Comparison of ENCODE assay signal across 13 cellular contexts in the genomic region with DNA sequence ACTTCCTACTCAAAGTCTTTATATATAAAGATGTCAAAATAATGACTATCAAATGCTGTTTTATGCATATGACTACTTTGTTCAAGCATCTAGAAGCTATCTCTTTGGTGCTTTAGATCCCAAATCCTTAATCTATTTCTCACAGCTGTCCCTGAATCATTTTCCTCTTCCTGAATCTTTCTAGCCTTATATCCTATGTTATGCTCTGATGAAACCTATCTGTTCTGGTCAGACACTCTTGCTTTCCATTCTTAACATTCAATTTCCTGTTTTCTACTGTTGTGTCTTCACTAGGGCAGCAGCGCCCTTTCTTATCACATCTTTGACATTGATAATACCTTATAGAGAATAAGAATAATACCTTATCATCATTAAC. TPM values are rescaled to one million over a fixed set of nuclear protein-coding genes. Genes with fewer than 3 reads are reported as not detected.
DNase-seq lines count a peak whose midpoint lies in the region; ATAC-seq and TF ChIP-seq lines count a peak whose summit lies in the region.
"Had no signal": no experiment of that assay in that cellular context is flagged by ENCODE, and none has a peak within 500 bp of the region (broad histone marks: within the 10 kb centered on the region; RNA-seq: fewer than 3 reads in every experiment).

No MANE protein-coding gene starts in this region.

- WGBS in mesodermal cell (ENCODE audit: insufficient coverage in 2 of 2), 2 experiments, result no CpG with 5 or more reads among the region's 1 CpG

- H3K4me2 ChIP-seq in skeletal muscle satellite cell (ENCODE audit: low read length) (peak overlapping the region; percentile 63), MM.1S (ENCODE audit: low read depth, low read length) (no peak overlapping the region)

- H3K9me3 ChIP-seq in mesodermal cell (ENCODE audit: control insufficient read depth, low read length) (no peaks in the 10 kb centered on the region), skeletal muscle satellite cell (replicated peaks; ENCODE audit: low read length) (no peaks in the 10 kb centered on the region), MM.1S (replicated peaks; ENCODE audit: insufficient read depth, low read length) (no peaks in the 10 kb centered on the region)

- no peaks in the 10 kb centered on the region for H4K20me1 ChIP-seq in MM.1S (ENCODE audit: insufficient read depth, low read length)

- H2AFZ ChIP-seq in MM.1S (ENCODE audit: low read length), result no peak overlapping the region

- DNase-seq in OCI-M2 (lab: John Stamatoyannopoulos, UW; ENCODE audit: unreplicated experiment) (peak; percentile 80), brain microvascular endothelial cell (peak; percentile 2), MM.1S (no peak)
- DNase-seq: GDM1, NCI-H1092, NCI-H524 treated with DMSO at 0.1 percent for 48 hours, Right ventricle myocardium superior had no signal

- H3K79me2 ChIP-seq in MM.1S (ENCODE audit: low read length), result no peaks in the 10 kb centered on the region

- no peak overlapping the region for H3K4me3 Mint-ChIP-seq in stimulated activated memory B cell treated with anti-CD40 and anti-IgM and Interleukin-4, amounts not matched to agents 10 μg/mL and 1 μg/mL and 100 μg/mL, for 72 hours

- H3K4me1 ChIP-seq in mesodermal cell (ENCODE audit: control insufficient read depth, insufficient read depth, low read length, poor library complexity, severe bottlenecking) (peaks cover 6% of the 10 kb centered on the region), skeletal muscle satellite cell (ENCODE audit: control insufficient read depth, insufficient read depth, low read length) (peaks cover 16% of the 10 kb centered on the region), MM.1S (ENCODE audit: low read length) (no peaks in the 10 kb centered on the region)

- no peak for ATAC-seq in stimulated activated memory B cell treated with anti-CD40 and anti-IgM and Interleukin-4, amounts not matched to agents 10 μg/mL and 1 μg/mL and 100 μg/mL, for 72 hours
- no peak for ATAC-seq in HG03108 (IDR thresholded peaks at IDR 0.05; ENCODE audit: unreplicated experiment)
- ATAC-seq: HepG2 had no signal

- no peaks in the 10 kb centered on the region for H3K9me2 ChIP-seq in MM.1S (replicated peaks; ENCODE audit: insufficient read depth, low read length)

- H3K9me3 Mint-ChIP-seq in stimulated activated memory B cell treated with anti-CD40 and anti-IgM and Interleukin-4, amounts not matched to agents 10 μg/mL and 1 μg/mL and 100 μg/mL, for 72 hours, result no peaks in the 10 kb centered on the region

- H3K27ac ChIP-seq in brain microvascular endothelial cell (peak overlapping the region; percentile 66), mesodermal cell (ENCODE audit: low read depth, low read length, severe bottlenecking) (peak overlapping the region; percentile 63), MM.1S (ENCODE audit: low read length) (no peak overlapping the region)
- H3K27ac ChIP-seq: C4-2B had no signal

- H3K4me1 Mint-ChIP-seq in stimulated activated memory B cell treated with anti-CD40 and anti-IgM and Interleukin-4, amounts not matched to agents 10 μg/mL and 1 μg/mL and 100 μg/mL, for 72 hours, result no peaks in the 10 kb centered on the region

- TF ChIP-seq CTCF in brain microvascular endothelial cell (IDR thresholded peaks at IDR 0.05; ENCODE audit: low read depth, low read length, missing control alignments) (no peak), MM.1S (IDR thresholded peaks at IDR 0.05; ENCODE audit: low read length) (no peak)

- no peaks in the 10 kb centered on the region for H3K36me3 Mint-ChIP-seq in stimulated activated memory B cell treated with anti-CD40 and anti-IgM and Interleukin-4, amounts not matched to agents 10 μg/mL and 1 μg/mL and 100 μg/mL, for 72 hours

- H3F3A ChIP-seq in MM.1S (ENCODE audit: insufficient read depth, low read length), result no peaks in the 10 kb centered on the region

- H3K27me3 ChIP-seq in brain microvascular endothelial cell (replicated peaks), result no peaks in the 10 kb centered on the region
- H3K27me3 ChIP-seq in skeletal muscle satellite cell (ENCODE audit: control insufficient read depth, insufficient read depth, low read length), result no peaks in the 10 kb centered on the region
- H3K27me3 ChIP-seq in MM.1S (replicated peaks; ENCODE audit: insufficient read depth, low read length), result no peaks in the 10 kb centered on the region

- H3K4me3 ChIP-seq in brain microvascular endothelial cell (ENCODE audit: low read depth, low read length), result no peak overlapping the region
- no peak overlapping the region for H3K4me3 ChIP-seq in mesodermal cell (ENCODE audit: extremely low read depth, insufficient read depth, low read length, poor library complexity, severe bottlenecking)
- H3K4me3 ChIP-seq in skeletal muscle satellite cell (ENCODE audit: low read length), result no peak overlapping the region
- no peak overlapping the region for H3K4me3 ChIP-seq in MM.1S (ENCODE audit: low read length)

- H3K27me3 Mint-ChIP-seq in stimulated activated memory B cell treated with anti-CD40 and anti-IgM and Interleukin-4, amounts not matched to agents 10 μg/mL and 1 μg/mL and 100 μg/mL, for 72 hours, result peaks cover 9% of the 10 kb centered on the region

- peak overlapping the region; percentile 54 for H3K9ac ChIP-seq in skeletal muscle satellite cell (ENCODE audit: low read depth, low read length)
- no peak overlapping the region for H3K9ac ChIP-seq in MM.1S (ENCODE audit: low read length)

- H3K36me3 ChIP-seq in brain microvascular endothelial cell (replicated peaks) (no peaks in the 10 kb centered on the region), mesodermal cell (ENCODE audit: control insufficient read depth, insufficient read depth, low read length) (no peaks in the 10 kb centered on the region), skeletal muscle satellite cell (ENCODE audit: insufficient read depth, low read length) (no peaks in the 10 kb centered on the region), MM.1S (replicated peaks; ENCODE audit: insufficient read depth, low read length) (no peaks in the 10 kb centered on the region)

- no peak overlapping the region for H3K27ac Mint-ChIP-seq in stimulated activated memory B cell treated with anti-CD40 and anti-IgM and Interleukin-4, amounts not matched to agents 10 μg/mL and 1 μg/mL and 100 μg/mL, for 72 hours

- in situ Hi-C loops in brain microvascular endothelial cell (cut with HindIII; ENCODE audit: low pct_ligation_motif_present, low sequenced_read_pairs), result no loop called here

RNA-seq across cellular contexts. Expression of a gene that starts 6.3 kb away (rescaled TPM):
- 3.8 TPM for polyA plus RNA-seq in mesodermal cell (2013, experiment 1 of 2)
- polyA plus RNA-seq in mesodermal cell (2013, experiment 2 of 2), result 2.5 TPM
- total RNA-seq in skeletal muscle satellite cell (2012; rRNA removed), result 1.8 and 2.8 TPM in 2 replicates
